ENCODE assay signal across 14 cellular contexts in the genomic region with DNA sequence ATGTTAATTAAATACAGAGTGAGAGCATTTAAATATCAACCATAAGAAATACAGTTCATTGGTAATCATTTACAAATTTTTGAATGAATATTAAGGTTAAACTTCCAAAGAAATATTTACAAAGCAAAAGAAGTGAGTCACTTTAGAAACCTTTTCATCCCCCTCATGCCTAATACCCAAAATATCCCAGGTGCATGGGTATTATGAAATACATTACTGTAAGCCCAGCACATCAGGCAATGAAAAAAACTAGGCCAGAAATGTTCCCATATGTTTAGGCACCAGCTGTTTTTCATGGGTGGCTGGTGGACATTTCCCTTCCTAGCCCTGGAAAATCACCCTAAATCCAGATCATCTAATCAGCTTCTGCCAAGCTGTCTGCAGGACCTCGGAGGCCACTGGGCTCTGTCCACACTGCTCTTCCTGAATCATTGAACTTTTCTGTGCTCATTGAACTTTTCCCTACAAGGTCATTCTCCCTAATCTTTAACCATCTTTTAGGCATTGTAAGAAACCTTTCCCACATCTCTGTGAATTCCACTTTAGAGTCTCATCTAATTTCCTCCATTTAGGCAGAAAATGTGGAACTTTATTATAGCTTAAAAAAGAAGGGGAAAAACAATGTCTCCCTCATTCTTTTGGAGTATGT.
"Had no signal": no experiment of that assay in that cellular context is flagged by ENCODE, and none has a peak within 500 bp of the region (broad histone marks: within the 10 kb centered on the region; RNA-seq: fewer than 3 reads in every experiment).

No MANE protein-coding gene starts in this region.

- DNase-seq: activated CD4-positive, alpha-beta T cell treated with anti-CD3 and anti-CD28 coated beads for 1 hour; activated CD4-positive, alpha-beta T cell treated with anti-CD3 and anti-CD28 coated beads, Interleukin-2, amount 50 U/mL, for 48 hours; activated CD8-positive, alpha-beta memory T cell treated with anti-CD3 and anti-CD28 coated beads, Interleukin-2, amount 10 ng/mL, durations not matched to agents 7 days and 5 days; activated effector memory CD4-positive, alpha-beta T cell treated with Interleukin-2 at 50 U/mL for 16 hours; activated T-cell treated with anti-CD3 and anti-CD28 coated beads, Interleukin-2, amount 50 U/mL, for 24 hours; brain microvascular endothelial cell; kidney glomerular epithelial cell; ovary; stimulated activated CD4-positive, alpha-beta T cell treated with anti-CD3 and anti-CD28 coated beads, Interleukin-4, amount 100 ng/mL, for 4 hours; stomach had no signal

- H3K9me3 ChIP-seq: esophagus muscularis mucosa, ovary, stomach, thoracic aorta had no signal

- H3K36me3 ChIP-seq: brain microvascular endothelial cell, esophagus muscularis mucosa, ovary, stomach, thoracic aorta had no signal

- H3K4me3 ChIP-seq: esophagus muscularis mucosa, hepatocyte, ovary, skin epidermis, stomach, thoracic aorta had no signal

- H3K27ac ChIP-seq: brain microvascular endothelial cell, esophagus muscularis mucosa, hepatocyte, ovary, skin epidermis, stomach, thoracic aorta had no signal

- ATAC-seq: activated CD8-positive, alpha-beta memory T cell treated with anti-CD3 and anti-CD28 coated beads, Interleukin-2, amount 10 ng/mL, durations not matched to agents 7 days and 5 days had no signal

- H3K27me3 ChIP-seq: brain microvascular endothelial cell, esophagus muscularis mucosa, hepatocyte, ovary, stomach had no signal
